In the genomic region with DNA sequence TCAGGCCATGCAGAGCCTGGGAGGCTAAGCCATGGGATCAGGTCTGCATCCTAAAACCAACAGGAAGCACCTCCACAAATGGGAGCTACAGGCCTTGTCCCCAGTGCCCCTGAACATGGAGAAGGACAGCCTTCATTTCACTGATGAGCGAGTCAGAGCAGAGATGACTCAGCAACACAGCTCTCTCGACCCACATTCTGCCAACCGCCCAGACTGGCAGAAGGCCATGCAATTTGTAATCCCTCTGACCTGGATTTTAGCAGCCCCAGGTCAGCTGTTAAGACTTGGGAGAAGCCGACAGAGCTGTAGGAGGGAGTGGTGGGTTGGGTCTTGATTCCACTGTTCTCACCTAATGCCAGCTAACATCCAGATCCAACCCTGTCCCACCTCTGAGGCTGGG, we compare ENCODE assay signal across 8 cellular contexts. TPM values are rescaled to one million over a fixed set of nuclear protein-coding genes. Genes with fewer than 3 reads are reported as not detected.
DNase-seq lines count a peak whose midpoint lies in the region; ATAC-seq and TF ChIP-seq lines count a peak whose summit lies in the region.

No MANE protein-coding gene starts in this region.

- no peak for TF ChIP-seq CTCF in mesothelial cell of epicardium (IDR thresholded peaks at IDR 0.05; ENCODE audit: unreplicated experiment)

- peaks cover 60% of the 10 kb centered on the region for H3K4me1 Mint-ChIP-seq in activated CD4-positive, alpha-beta T cell treated with anti-CD3 and anti-CD28 coated beads, Interleukin-2, amount 10 ng/mL, durations not matched to agents 24 days and 14 days
- H3K4me1 Mint-ChIP-seq in mesothelial cell of epicardium = peaks cover 9% of the 10 kb centered on the region

- intact Hi-C loops in activated CD4-positive, alpha-beta T cell treated with anti-CD3 and anti-CD28 coated beads, Interleukin-2, amount 10 ng/mL, durations not matched to agents 24 days and 14 days (cut with micrococcal nuclease) = no loop called here

- no peaks in the 10 kb centered on the region for H3K9me3 Mint-ChIP-seq in activated CD4-positive, alpha-beta T cell treated with anti-CD3 and anti-CD28 coated beads, Interleukin-2, amount 10 ng/mL, durations not matched to agents 24 days and 14 days
- peaks cover 4% of the 10 kb centered on the region for H3K9me3 Mint-ChIP-seq in mesothelial cell of epicardium

- DNase-seq in activated CD4-positive, alpha-beta T cell treated with anti-CD3 and anti-CD28 coated beads for 48 hours = peak; percentile 71
- no peak for DNase-seq in activated CD4-positive, alpha-beta T cell treated with anti-CD3 and anti-CD28 coated beads, Interleukin-2, amount 10 ng/mL, durations not matched to agents 24 days and 14 days
- peak; percentile 93 for DNase-seq in RPMI8226
- peak; percentile 85 for DNase-seq in dermis blood vessel endothelial cell
- peak; percentile 99 for DNase-seq in myocyte (ENCODE audit: low read depth)
- no peak for DNase-seq in mesothelial cell of epicardium (ENCODE audit: low spot score in 2 of 2, unreplicated experiment in 2 of 2)

- ATAC-seq in HG03354 (IDR thresholded peaks at IDR 0.05; ENCODE audit: poor library complexity, severe bottlenecking, unreplicated experiment) = peak; percentile 39
- no peak for ATAC-seq in HG02870 (IDR thresholded peaks at IDR 0.05; ENCODE audit: unreplicated experiment)

- H3K36me3 Mint-ChIP-seq in activated CD4-positive, alpha-beta T cell treated with anti-CD3 and anti-CD28 coated beads, Interleukin-2, amount 10 ng/mL, durations not matched to agents 24 days and 14 days (ENCODE audit: low read depth) = peaks cover 28% of the 10 kb centered on the region
- peaks cover 11% of the 10 kb centered on the region for H3K36me3 Mint-ChIP-seq in mesothelial cell of epicardium

- H3K4me3 Mint-ChIP-seq in activated CD4-positive, alpha-beta T cell treated with anti-CD3 and anti-CD28 coated beads, Interleukin-2, amount 10 ng/mL, durations not matched to agents 24 days and 14 days = no peak overlapping the region
- no peak overlapping the region for H3K4me3 Mint-ChIP-seq in mesothelial cell of epicardium

- H3K27ac Mint-ChIP-seq in activated CD4-positive, alpha-beta T cell treated with anti-CD3 and anti-CD28 coated beads, Interleukin-2, amount 10 ng/mL, durations not matched to agents 24 days and 14 days = no peak overlapping the region
- no peak overlapping the region for H3K27ac Mint-ChIP-seq in mesothelial cell of epicardium

- no peaks in the 10 kb centered on the region for H3K27me3 Mint-ChIP-seq in activated CD4-positive, alpha-beta T cell treated with anti-CD3 and anti-CD28 coated beads, Interleukin-2, amount 10 ng/mL, durations not matched to agents 24 days and 14 days
- H3K27me3 Mint-ChIP-seq in mesothelial cell of epicardium (ENCODE audit: low read depth) = no peaks in the 10 kb centered on the region

RNA-seq across cellular contexts. Expression of gene VOPP1, which starts 25.5 kb away (rescaled TPM):
- 87.4 and 90.6 TPM in 2 replicates for total RNA-seq in activated CD4-positive, alpha-beta T cell treated with anti-CD3 and anti-CD28 coated beads, Interleukin-2, amount 10 ng/mL, durations not matched to agents 24 days and 14 days
- total RNA-seq in dermis blood vessel endothelial cell (140 and 171 TPM in 2 replicates), myocyte (57.5 TPM in 2 replicates), mesothelial cell of epicardium (42.4 to 43.1 TPM (median 42.8 TPM) in 3 replicates)
- 149 TPM for polyA plus RNA-seq in myocyte (2012)

Comparison
In these comparisons a context has a peak if more than half of its experiments do, and no peak if none do; other contexts are left out.
1. DNase-seq: peak in activated CD4-positive, alpha-beta T cell treated with anti-CD3 and anti-CD28 coated beads for 48 hours (single experiment), RPMI8226 (single experiment), dermis blood vessel endothelial cell (single experiment) and myocyte (single experiment); none in activated CD4-positive, alpha-beta T cell treated with anti-CD3 and anti-CD28 coated beads, Interleukin-2, amount 10 ng/mL, durations not matched to agents 24 days and 14 days (single experiment) and mesothelial cell of epicardium (0 of 2).